In genomic region chr10:50421026-50421719, GRCh38 we compare ENCODE assay signal across 8 cellular contexts.
DNase-seq lines count a peak whose midpoint lies in the region; ATAC-seq and TF ChIP-seq lines count a peak whose summit lies in the region.

No MANE protein-coding gene starts in this region.

- no peaks in the 10 kb centered on the region; the same call in 1 of the 2 replicates for H4K20me1 ChIP-seq in GM23338 (replicated peaks; ENCODE audit: insufficient read depth)

- no peaks in the 10 kb centered on the region for H3K27me3 ChIP-seq in GM23338 (ENCODE audit: insufficient read depth)
- no peaks in the 10 kb centered on the region for H3K27me3 ChIP-seq in adipocyte (replicated peaks; ENCODE audit: control insufficient read depth, insufficient read depth, low read length)

- H3F3A ChIP-seq in GM23338 (replicated peaks; ENCODE audit: low read depth): no peaks in the 10 kb centered on the region

- no peaks in the 10 kb centered on the region for H3K9me2 ChIP-seq in GM23338 (ENCODE audit: insufficient read depth)

- peak overlapping the region; percentile 52; the same call in 1 of the 2 replicates for H3K27ac Mint-ChIP-seq in GM23338
- no peak overlapping the region for H3K27ac Mint-ChIP-seq in stimulated activated naive CD8-positive, alpha-beta T cell treated with anti-CD3 and anti-CD28 coated beads, Interleukin-15, amount 100 ng/mL, for 72 hours

- TF ChIP-seq CTCF in GM23338 (conservative IDR thresholded peaks at IDR 0.05; ENCODE audit: low read depth in 2 of 2): peak; percentile 81 to 86

- peaks cover 23% of the 10 kb centered on the region for H3K79me2 ChIP-seq in GM23338 (replicated peaks; ENCODE audit: insufficient read depth)

- H3K4me3 Mint-ChIP-seq in GM23338: no peak overlapping the region
- no peak overlapping the region for H3K4me3 Mint-ChIP-seq in stimulated activated naive CD8-positive, alpha-beta T cell treated with anti-CD3 and anti-CD28 coated beads, Interleukin-15, amount 100 ng/mL, for 72 hours

- H3K27me3 Mint-ChIP-seq in GM23338 (ENCODE audit: insufficient read depth, low read depth, poor library complexity): peaks cover 1% of the 10 kb centered on the region
- H3K27me3 Mint-ChIP-seq in stimulated activated naive CD8-positive, alpha-beta T cell treated with anti-CD3 and anti-CD28 coated beads, Interleukin-15, amount 100 ng/mL, for 72 hours: no peaks in the 10 kb centered on the region

- no peak overlapping the region for H3K4me2 ChIP-seq in GM23338

- H3K36me3 ChIP-seq in GM23338 (ENCODE audit: insufficient read depth) (no peaks in the 10 kb centered on the region), adipocyte (ENCODE audit: control insufficient read depth, insufficient read depth, low read length, severe bottlenecking) (no peaks in the 10 kb centered on the region)

- H3K27ac ChIP-seq in GM23338 (ENCODE audit: low read depth): no peak overlapping the region

- H2AFZ ChIP-seq in GM23338: no peak overlapping the region

- H3K4me1 Mint-ChIP-seq in GM23338: peaks cover 37% of the 10 kb centered on the region
- peaks cover 38% of the 10 kb centered on the region for H3K4me1 Mint-ChIP-seq in stimulated activated naive CD8-positive, alpha-beta T cell treated with anti-CD3 and anti-CD28 coated beads, Interleukin-15, amount 100 ng/mL, for 72 hours

- ATAC-seq in GM23338: peak; percentile 44
- peak; percentile 44 for ATAC-seq in stimulated activated naive CD8-positive, alpha-beta T cell treated with anti-CD3 and anti-CD28 coated beads, Interleukin-15, amount 100 ng/mL, for 72 hours

- DNase-seq in activated CD4-positive, alpha-beta T cell treated with anti-CD3 and anti-CD28 coated beads for 48 hours: peak; percentile 45
- no peak for DNase-seq in activated CD4-positive, alpha-beta T cell treated with anti-CD3 and anti-CD28 coated beads, Interleukin-2, amount 50 U/mL, for 1 hour
- peak; percentile 83 for DNase-seq in GM23338 (ENCODE audit: low spot score)
- DNase-seq in MV-4-11 (lab: John Stamatoyannopoulos, UW): peak; percentile 60
- DNase-seq in adipocyte (ENCODE audit: low read depth): peak; percentile 21
- DNase-seq in iPS-NIHi11 (ENCODE audit: low spot score): peak; percentile 62
- peak; percentile 9 to 27 for DNase-seq in stimulated activated naive CD8-positive, alpha-beta T cell treated with anti-CD3 and anti-CD28 coated beads, Interleukin-15, amount 100 ng/mL, for 72 hours
- DNase-seq in NCI-H774 (lab: John Stamatoyannopoulos, UW): no peak

- H3K4me1 ChIP-seq in GM23338 (ENCODE audit: insufficient read depth) (peaks cover 29% of the 10 kb centered on the region), adipocyte (ENCODE audit: control insufficient read depth, insufficient read depth, low read length) (peaks cover 26% of the 10 kb centered on the region)

- H3K9me3 ChIP-seq in adipocyte (ENCODE audit: control insufficient read depth, low read length): no peaks in the 10 kb centered on the region

- no peaks in the 10 kb centered on the region; the same call in 2 of the 3 replicates for H3K36me3 Mint-ChIP-seq in GM23338 (ENCODE audit: low read depth)

- H3K4me3 ChIP-seq in GM23338: no peak overlapping the region
- no peak overlapping the region for H3K4me3 ChIP-seq in adipocyte (ENCODE audit: low read length)

- H3K9ac ChIP-seq in adipocyte (ENCODE audit: low read length): no peak overlapping the region

- no peaks in the 10 kb centered on the region for H3K9me3 Mint-ChIP-seq in GM23338
- no peaks in the 10 kb centered on the region for H3K9me3 Mint-ChIP-seq in stimulated activated naive CD8-positive, alpha-beta T cell treated with anti-CD3 and anti-CD28 coated beads, Interleukin-15, amount 100 ng/mL, for 72 hours

TF ChIP-seq in GM23338, 12 proteins besides CTCF, POLR2A, EP300 and RAD21:
- no peak for TF ChIP-seq EZH2 (IDR thresholded peaks at IDR 0.05; ENCODE audit: low read depth, unreplicated experiment)
- TF ChIP-seq REST (IDR thresholded peaks at IDR 0.05; ENCODE audit: unreplicated experiment): no peak
- no peak for TF ChIP-seq CREB1 (CRISPR knock-in tag; IDR thresholded peaks at IDR 0.05; ENCODE audit: low read depth)
- no peak for TF ChIP-seq POLR2AphosphoS5 (IDR thresholded peaks at IDR 0.05; ENCODE audit: low read depth)
- no peak for TF ChIP-seq ETS1 (IDR thresholded peaks at IDR 0.05)
- no peak for TF ChIP-seq STAT1 (IDR thresholded peaks at IDR 0.05; ENCODE audit: unreplicated experiment)
- TF ChIP-seq ZNF331 (CRISPR knock-in tag; IDR thresholded peaks at IDR 0.05; ENCODE audit: low read depth): no peak

Comparison
In these comparisons a context has a peak if more than half of its experiments do, and no peak if none do; other contexts are left out.
1. DNase-seq: peak in activated CD4-positive, alpha-beta T cell treated with anti-CD3 and anti-CD28 coated beads for 48 hours (single experiment), GM23338 (single experiment), MV-4-11 (single experiment), adipocyte (single experiment), iPS-NIHi11 (single experiment) and stimulated activated naive CD8-positive, alpha-beta T cell treated with anti-CD3 and anti-CD28 coated beads, Interleukin-15, amount 100 ng/mL, for 72 hours (2 of 2); none in activated CD4-positive, alpha-beta T cell treated with anti-CD3 and anti-CD28 coated beads, Interleukin-2, amount 50 U/mL, for 1 hour (single experiment) and NCI-H774 (single experiment).